Comparison of ENCODE assay signal across 10 cellular contexts in the genomic region with DNA sequence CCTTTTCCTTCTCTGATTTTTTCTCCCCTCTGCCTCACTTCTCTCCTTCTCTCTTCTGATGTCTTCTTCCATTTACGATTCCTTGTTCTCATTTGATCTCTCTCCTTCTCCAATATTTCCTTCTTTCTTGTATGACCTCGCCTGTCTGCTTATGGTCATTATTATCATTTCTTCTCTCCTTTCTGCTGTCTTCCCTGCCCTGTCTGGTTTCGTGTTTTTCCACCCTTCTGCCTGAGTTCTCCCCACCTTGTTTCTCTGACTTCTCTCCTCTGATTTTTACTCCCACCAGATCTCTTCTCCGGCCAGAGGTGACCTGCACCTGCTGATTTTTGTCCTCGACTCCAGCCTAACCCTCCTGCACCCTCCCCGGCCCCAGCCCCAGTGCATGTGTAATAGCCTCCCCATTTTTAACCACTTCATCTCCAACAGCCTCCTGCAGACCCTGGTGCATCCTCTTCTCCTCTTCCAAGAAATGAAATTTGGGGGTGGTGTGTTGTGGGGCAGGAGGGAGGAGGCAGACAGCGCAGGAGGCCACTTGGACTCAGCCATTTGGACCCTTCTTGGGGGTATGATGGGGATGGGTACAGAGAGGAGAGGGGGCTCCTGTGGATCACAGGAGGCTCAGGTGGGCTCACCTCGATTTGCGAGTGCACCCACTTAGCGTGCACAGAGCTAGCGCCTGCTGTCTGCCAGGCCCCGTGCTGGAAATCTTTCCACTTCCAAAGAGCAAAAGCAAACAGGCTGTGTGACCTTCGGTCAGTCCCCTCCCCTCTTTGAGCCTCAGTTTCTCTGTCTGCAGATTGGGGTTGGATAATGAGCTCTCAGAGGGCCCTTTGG. TPM values are rescaled to one million over a fixed set of nuclear protein-coding genes. Genes with fewer than 3 reads are reported as not detected.
DNase-seq lines count a peak whose midpoint lies in the region; TF ChIP-seq lines count a peak whose summit lies in the region.
"Had no signal": no experiment of that assay in that cellular context is flagged by ENCODE, and none has a peak within 500 bp of the region (broad histone marks: within the 10 kb centered on the region; RNA-seq: fewer than 3 reads in every experiment).

No MANE protein-coding gene starts in this region.

- no peaks in the 10 kb centered on the region for H3K36me3 Mint-ChIP-seq in Caco-2 (ENCODE audit: insufficient read depth, unreplicated experiment)

- H3K9me3 ChIP-seq in Caco-2 (no peaks in the 10 kb centered on the region), prostate gland (no peaks in the 10 kb centered on the region)

- DNase-seq in Caco-2 (no peak), fibroblast of villous mesenchyme (ENCODE audit: low read depth) (no peak), prostate gland (ENCODE audit: low spot score) (no peak), DMS 273 (lab: John Stamatoyannopoulos, UW; ENCODE audit: unreplicated experiment) (no peak), DMS153 treated with DMSO at 0.1 percent for 48 hours (lab: John Stamatoyannopoulos, UW; ENCODE audit: unreplicated experiment) (no peak), G401 (ENCODE audit: low spot score) (no peak), NCI-H1436 treated with DMSO at 0.1 percent for 48 hours (lab: John Stamatoyannopoulos, UW) (no peak)
- DNase-seq: activated CD8-positive, alpha-beta memory T cell treated with anti-CD3 and anti-CD28 coated beads, Interleukin-2, amount 50 U/mL, for 4 hours had no signal

- peaks cover 37% of the 10 kb centered on the region for H3K4me1 Mint-ChIP-seq in Caco-2 (ENCODE audit: low read depth, unreplicated experiment)

- H3K27ac Mint-ChIP-seq in Caco-2 (ENCODE audit: unreplicated experiment) = peak overlapping the region; percentile 74

- in situ Hi-C loops in G401 (cut with HindIII; ENCODE audit: low sequenced_read_pairs) = no loop called here

- POLR2A ChIA-PET in Caco-2 (lab: Charles Lee) = no interaction called here

- peak overlapping the region; percentile 83 for H3K4me3 Mint-ChIP-seq in Caco-2 (ENCODE audit: unreplicated experiment)

- CTCF ChIA-PET in Caco-2 (lab: Charles Lee) = interaction anchor here (1.1 kb wide), 1 partner anchor 29 kb away, joined by 3 read pairs; no protein-coding TSS in a partner anchor

- H3K9me3 Mint-ChIP-seq in Caco-2 (ENCODE audit: unreplicated experiment) = no peaks in the 10 kb centered on the region

- intact Hi-C loops in Caco-2 (cut with micrococcal nuclease; ENCODE audit: unreplicated experiment) = no loop called here
- intact Hi-C loops in prostate gland (cut with DNase I) = no loop called here

- TF ChIP-seq POLR2A in prostate gland (IDR thresholded peaks at IDR 0.05) = no peak

- H3K27ac ChIP-seq in VCaP = peak overlapping the region; percentile 47; the same call in 1 of the 2 replicates
- H3K27ac ChIP-seq in prostate gland = peak overlapping the region; percentile 81 to 84

- H3K36me3 ChIP-seq in Caco-2 (ENCODE audit: control insufficient read depth, insufficient read depth, low read length) (peaks cover 5% of the 10 kb centered on the region), prostate gland (no peaks in the 10 kb centered on the region)

- TF ChIP-seq CTCF in Caco-2 (IDR thresholded peaks at IDR 0.05; ENCODE audit: insufficient read depth in 1 of 2, low read depth in 1 of 2, low read length in 1 of 2, severe bottlenecking in 1 of 2, unreplicated experiment in 1 of 2) = no peak
- no peak for TF ChIP-seq CTCF in VCaP (conservative IDR thresholded peaks at IDR 0.05)
- TF ChIP-seq CTCF in fibroblast of villous mesenchyme (IDR thresholded peaks at IDR 0.05; ENCODE audit: insufficient read depth, low read depth, low read length) = no peak
- TF ChIP-seq CTCF in prostate gland (IDR thresholded peaks at IDR 0.05) = no peak

- WGBS in prostate gland = 49% methylated on average over 13 of the region's 13 CpGs

- H3K4me1 ChIP-seq in Caco-2 = peaks cover 63% of the 10 kb centered on the region
- H3K4me1 ChIP-seq in prostate gland (replicated peaks) = peaks cover 7% of the 10 kb centered on the region

- H3K27me3 ChIP-seq in Caco-2 (replicated peaks; ENCODE audit: control insufficient read depth, insufficient read depth, low read length) (no peaks in the 10 kb centered on the region), prostate gland (replicated peaks; ENCODE audit: insufficient read depth) (no peaks in the 10 kb centered on the region)

- no peaks in the 10 kb centered on the region for H3K27me3 Mint-ChIP-seq in Caco-2 (ENCODE audit: insufficient read depth, unreplicated experiment)

- peak overlapping the region; percentile 49 for H3K4me3 ChIP-seq in Caco-2 (ENCODE audit: low read depth, low read length)
- peak overlapping the region; percentile 54 for H3K4me3 ChIP-seq in fibroblast of villous mesenchyme (ENCODE audit: low read depth, low read length)
- peak overlapping the region; percentile 42 to 44 for H3K4me3 ChIP-seq in prostate gland
- H3K4me3 ChIP-seq: K562 had no signal

- BruUV-seq in Caco-2 (replicated peaks; lab: Mats Ljungman, UMichigan) = TSS peak; percentile 56

RNA-seq across cellular contexts. Expression of gene GSN, which starts 32.5 kb away (rescaled TPM):
- 99.6 and 100 TPM in 2 replicates for total RNA-seq in Caco-2 (2022)
- total RNA-seq in fibroblast of villous mesenchyme = 254 and 283 TPM in 2 replicates
- total RNA-seq in prostate gland = 100 to 1,000 TPM; 390 to 690 TPM
- total RNA-seq in G401 (2014; rRNA removed; shearing (Covaris generic)) = 333 and 366 TPM in 2 replicates
